Comparison of ENCODE assay signal across 8 cellular contexts in genomic region chr11:10809373-10810199, GRCh38. TPM values are rescaled to one million over a fixed set of nuclear protein-coding genes. Genes with fewer than 3 reads are reported as not detected.
DNase-seq lines count a peak whose midpoint lies in the region; ATAC-seq and TF ChIP-seq lines count a peak whose summit lies in the region.

No MANE protein-coding gene starts in this region.

- intact Hi-C loops in left ventricle myocardium superior (cut with micrococcal nuclease), result loop anchor here (5.0 kb wide), 1 partner anchor 103 kb away; no protein-coding TSS in a partner anchor

- DNase-seq in A172 (ENCODE audit: low spot score) (peak; percentile 75), GM12865 (ENCODE audit: low read depth) (peak; percentile 64), NCI-H2227 treated with DMSO at 0.1 percent for 48 hours (lab: John Stamatoyannopoulos, UW) (peak; percentile 60), adipocyte (ENCODE audit: low read depth) (peak; percentile 75), left ventricle myocardium superior (no peak)
- no peak for DNase-seq in activated CD8-positive, alpha-beta memory T cell treated with anti-CD3 and anti-CD28 coated beads, Interleukin-2, amount 50 U/mL, for 48 hours

- H3K27me3 ChIP-seq in adipocyte (replicated peaks; ENCODE audit: control insufficient read depth, insufficient read depth, low read length) (no peaks in the 10 kb centered on the region), rectal smooth muscle tissue (ENCODE audit: control insufficient read depth, insufficient read depth, low read length) (no peaks in the 10 kb centered on the region)

- H3K36me3 ChIP-seq in adipocyte (ENCODE audit: control insufficient read depth, insufficient read depth, low read length, severe bottlenecking) (peaks cover 26% of the 10 kb centered on the region), rectal smooth muscle tissue (ENCODE audit: control insufficient read depth, insufficient read depth, low read length) (peaks cover 15% of the 10 kb centered on the region)

- H3K4me1 ChIP-seq in adipocyte (ENCODE audit: control insufficient read depth, insufficient read depth, low read length), result peaks cover 32% of the 10 kb centered on the region
- H3K4me1 ChIP-seq in rectal smooth muscle tissue (ENCODE audit: control insufficient read depth, insufficient read depth, low read length), result peaks cover 21% of the 10 kb centered on the region

- H3K4me3 ChIP-seq in GM12865 (ENCODE audit: low read depth, low read length), result peak overlapping the region; percentile 61
- H3K4me3 ChIP-seq in adipocyte (ENCODE audit: low read length), result peak overlapping the region; percentile 97
- H3K4me3 ChIP-seq in rectal smooth muscle tissue (ENCODE audit: low read length), result peak overlapping the region; percentile 89

- no peak for TF ChIP-seq CTCF in GM12865 (IDR thresholded peaks at IDR 0.05; ENCODE audit: insufficient read depth, low read depth, low read length, missing control alignments)

- no peaks in the 10 kb centered on the region for H3K9me3 ChIP-seq in adipocyte (ENCODE audit: control insufficient read depth, low read length)

- peak overlapping the region; percentile 99 for H3K27ac ChIP-seq in rectal smooth muscle tissue (ENCODE audit: low read depth, low read length)

- peak; percentile 17 for ATAC-seq in HG02798 (IDR thresholded peaks at IDR 0.05; ENCODE audit: poor library complexity, unreplicated experiment)
- ATAC-seq in left ventricle myocardium superior, result peak; percentile 33

- H3K9ac ChIP-seq in adipocyte (ENCODE audit: low read length), result peak overlapping the region; percentile 100
- H3K9ac ChIP-seq in rectal smooth muscle tissue (ENCODE audit: low read length), result peak overlapping the region; percentile 88

RNA-seq across cellular contexts. Expression of gene EIF4G2, which starts 0.9 kb away (rescaled TPM):
- 800 and 932 TPM in 2 replicates for total RNA-seq in A172 (2014; rRNA removed; shearing (Covaris generic))
- total RNA-seq in left ventricle myocardium superior, result 739 TPM

RNA-seq across cellular contexts. Expression of gene ZBED5, which starts 48.3 kb away (rescaled TPM):
- total RNA-seq in A172 (2014; rRNA removed; shearing (Covaris generic)), result 43.0 and 46.8 TPM in 2 replicates
- 41.7 TPM for total RNA-seq in left ventricle myocardium superior

RNA-seq across cellular contexts. Expression of gene CTR9, which starts 58.5 kb away (rescaled TPM):
- total RNA-seq in A172 (2014; rRNA removed; shearing (Covaris generic)), result 22.6 and 23.1 TPM in 2 replicates
- total RNA-seq in left ventricle myocardium superior, result 25.6 TPM

Comparison
In these comparisons a context has a peak if more than half of its experiments do, and no peak if none do; other contexts are left out.
1. DNase-seq: peak in A172 (single experiment), GM12865 (single experiment), NCI-H2227 treated with DMSO at 0.1 percent for 48 hours (single experiment) and adipocyte (single experiment); none in left ventricle myocardium superior (single experiment) and activated CD8-positive, alpha-beta memory T cell treated with anti-CD3 and anti-CD28 coated beads, Interleukin-2, amount 50 U/mL, for 48 hours (single experiment).
2. Peak in every context shown above with its lines, with median percentiles within 50 percentile points of each other: H3K4me3 ChIP-seq.